Comparison of ENCODE assay signal across 8 cellular contexts in the genomic region with DNA sequence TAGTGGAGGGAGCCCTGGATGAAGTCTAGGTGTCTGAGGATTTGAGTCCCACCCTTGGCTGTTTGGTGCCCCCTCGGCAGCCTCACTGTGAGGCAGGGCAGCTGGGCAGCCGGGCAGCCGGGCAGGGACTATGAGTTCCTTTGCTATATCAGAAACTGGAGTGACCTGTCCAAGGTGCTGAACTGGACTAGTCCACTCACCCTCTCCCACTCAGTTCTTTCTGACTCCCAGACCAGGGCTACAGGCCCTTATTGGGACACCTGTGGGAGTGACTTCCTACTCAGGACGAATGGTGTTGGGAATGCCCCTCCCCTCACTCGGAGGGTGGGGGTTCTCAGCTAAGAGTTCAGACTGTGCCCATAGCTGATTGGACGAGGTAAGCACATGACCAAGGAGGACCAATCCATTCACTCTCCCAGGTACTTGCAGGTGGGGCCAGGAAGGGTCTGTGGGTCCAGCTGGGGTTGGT. TPM values are rescaled to one million over a fixed set of nuclear protein-coding genes. Genes with fewer than 3 reads are reported as not detected.
DNase-seq lines count a peak whose midpoint lies in the region; ATAC-seq and TF ChIP-seq lines count a peak whose summit lies in the region.

No MANE protein-coding gene starts in this region.

- H3K4me3 ChIP-seq in RWPE2 (ENCODE audit: severe bottlenecking) (no peak overlapping the region), vagina (no peak overlapping the region)

- TF ChIP-seq POLR2A in vagina (IDR thresholded peaks at IDR 0.05), result no peak

- intact Hi-C loops in vagina (cut with DNase I), result no loop called here

- no peak overlapping the region for H3K27ac Mint-ChIP-seq in endothelial cell (ENCODE audit: unreplicated experiment)
- H3K27ac Mint-ChIP-seq in naive thymus-derived CD8-positive, alpha-beta T cell, result no peak overlapping the region

- POLR2A ChIA-PET in naive thymus-derived CD8-positive, alpha-beta T cell (lab: Charles Lee), result interaction anchor here (0.6 kb wide), 1 partner anchor 477 kb away, joined by 3 read pairs; no protein-coding TSS in a partner anchor

- H3K36me3 ChIP-seq in RWPE2 (ENCODE audit: low read depth) (no peaks in the 10 kb centered on the region), vagina (no peaks in the 10 kb centered on the region)

- H3K27ac ChIP-seq in RWPE2 (ENCODE audit: poor library complexity, severe bottlenecking) (no peak overlapping the region), vagina (no peak overlapping the region)

- peaks cover 3% of the 10 kb centered on the region for H3K27me3 Mint-ChIP-seq in endothelial cell (ENCODE audit: unreplicated experiment)
- H3K27me3 Mint-ChIP-seq in naive thymus-derived CD8-positive, alpha-beta T cell, result peaks cover 15 to 43% (median 25%) of the 10 kb centered on the region in 5 donors

- no peaks in the 10 kb centered on the region for H3K9me3 Mint-ChIP-seq in endothelial cell (ENCODE audit: unreplicated experiment)
- peaks cover 0 to 5% (median 0%) of the 10 kb centered on the region in 9 donors for H3K9me3 Mint-ChIP-seq in naive thymus-derived CD8-positive, alpha-beta T cell

- H3K27me3 ChIP-seq in RWPE2 (ENCODE audit: insufficient read depth, poor library complexity, severe bottlenecking) (no peaks in the 10 kb centered on the region), vagina (no peaks in the 10 kb centered on the region)

- H3K4me1 Mint-ChIP-seq in endothelial cell (ENCODE audit: unreplicated experiment), result no peaks in the 10 kb centered on the region
- no peaks in the 10 kb centered on the region for H3K4me1 Mint-ChIP-seq in naive thymus-derived CD8-positive, alpha-beta T cell

- TF ChIP-seq CTCF in RWPE2 (IDR thresholded peaks at IDR 0.05; ENCODE audit: poor library complexity, severe bottlenecking) (no peak), endothelial cell (IDR thresholded peaks at IDR 0.05; ENCODE audit: unreplicated experiment) (no peak), vagina (IDR thresholded peaks at IDR 0.05) (no peak)

- H3K36me3 Mint-ChIP-seq in endothelial cell (ENCODE audit: low read depth, unreplicated experiment), result no peaks in the 10 kb centered on the region
- no peaks in the 10 kb centered on the region for H3K36me3 Mint-ChIP-seq in naive thymus-derived CD8-positive, alpha-beta T cell

- peak; percentile 74 for ATAC-seq in RWPE2 (ENCODE audit: low read depth)
- no peak for ATAC-seq in naive thymus-derived CD8-positive, alpha-beta T cell
- ATAC-seq in HG03097 (IDR thresholded peaks at IDR 0.05; ENCODE audit: low FRiP score, unreplicated experiment), result no peak

- H3K9me3 ChIP-seq in RWPE2 (ENCODE audit: severe bottlenecking) (no peaks in the 10 kb centered on the region), vagina (no peaks in the 10 kb centered on the region)

- H3K4me1 ChIP-seq in RWPE2 (ENCODE audit: insufficient read depth, poor library complexity, severe bottlenecking), result no peaks in the 10 kb centered on the region
- H3K4me1 ChIP-seq in vagina, result no peaks in the 10 kb centered on the region

- no peak overlapping the region for H3K4me3 Mint-ChIP-seq in endothelial cell (ENCODE audit: unreplicated experiment)
- no peak overlapping the region for H3K4me3 Mint-ChIP-seq in naive thymus-derived CD8-positive, alpha-beta T cell

- peak; percentile 11 to 27 for DNase-seq in stimulated activated CD4-positive, alpha-beta T cell treated with anti-CD3 and anti-CD28 coated beads, Interleukin-2, amount 100 ng/mL, for 24 hours
- DNase-seq in stimulated activated CD4-positive, alpha-beta T cell treated with anti-CD3 and anti-CD28 coated beads, Interleukin-4, amount 100 ng/mL, for 4 hours, result no peak
- DNase-seq in RWPE2 (ENCODE audit: low spot score) (no peak), endothelial cell (ENCODE audit: low spot score) (peak; percentile 72), vagina (ENCODE audit: extremely low spot score in 2 of 2) (no peak)
- peak in 6 of 10 donors; percentile 9 to 70 (median 16) for DNase-seq in naive thymus-derived CD8-positive, alpha-beta T cell
- no peak for DNase-seq in activated naive CD4-positive, alpha-beta T cell (lab: John Stamatoyannopoulos, UW)

RNA-seq across cellular contexts. Expression of gene RAPGEF1, which starts 34.1 kb away (rescaled TPM):
- total RNA-seq in endothelial cell (ENCODE audit: unreplicated experiment) (226 TPM), vagina (57.9 TPM)
- total RNA-seq in naive thymus-derived CD8-positive, alpha-beta T cell, result 10 to 100 TPM; 91.7 to 94.7 TPM
- 1 to 10 TPM; 1.6 to 9.0 (median 4.4) TPM for polyA plus RNA-seq in naive thymus-derived CD8-positive, alpha-beta T cell

Comparison
In these comparisons a context has a peak if more than half of its experiments do, and no peak if none do; other contexts are left out.
1. DNase-seq: peak in stimulated activated CD4-positive, alpha-beta T cell treated with anti-CD3 and anti-CD28 coated beads, Interleukin-2, amount 100 ng/mL, for 24 hours (2 of 2), endothelial cell (single experiment) and naive thymus-derived CD8-positive, alpha-beta T cell (6 of 10); none in stimulated activated CD4-positive, alpha-beta T cell treated with anti-CD3 and anti-CD28 coated beads, Interleukin-4, amount 100 ng/mL, for 4 hours (0 of 2), RWPE2 (single experiment), vagina (0 of 2) and activated naive CD4-positive, alpha-beta T cell (0 of 4).